ENCODE assay signal across 29 cellular contexts in the genomic region with DNA sequence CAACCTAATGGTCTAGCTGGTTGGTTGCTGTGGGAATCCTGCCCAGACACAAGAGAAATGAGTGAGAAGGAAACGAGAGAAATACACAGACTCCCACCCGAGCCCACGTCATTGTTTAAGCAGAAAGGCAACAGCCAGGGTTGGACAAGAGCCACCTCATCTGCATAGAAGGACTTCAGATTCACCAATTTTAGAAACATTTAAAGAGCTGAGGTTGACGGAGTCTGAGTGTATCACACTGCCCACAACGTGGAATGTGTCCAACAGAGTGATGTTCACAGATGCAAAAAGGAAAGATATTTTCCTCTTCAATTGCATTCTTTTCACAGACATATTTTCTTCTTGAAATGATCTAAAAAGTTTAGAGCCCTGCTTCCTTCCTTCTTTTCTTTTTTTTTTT.
"Had no signal": no experiment of that assay in that cellular context is flagged by ENCODE, and none has a peak within 500 bp of the region (broad histone marks: within the 10 kb centered on the region; RNA-seq: fewer than 3 reads in every experiment).

No MANE protein-coding gene starts in this region.

- H3K27ac Mint-ChIP-seq: activated B cell treated with CpG ODN at 0.5 μM for 24 hours; activated naive CD4-positive, alpha-beta T cell treated with anti-CD3 and anti-CD28 coated beads, Interleukin-2, amount 50 U/mL, for 72 hours; activated T-cell treated with anti-CD3 and anti-CD28 coated beads, Interleukin-2, amount 50 U/mL, for 72 hours; effector memory CD8-positive, alpha-beta T cell; natural killer cell treated with Interleukin-12 subunit alpha and Interleukin-12 subunit beta and Interleukin-15 and Interleukin-18, amount 100 ng/mL, for 72 hours; T-helper 2 cell treated with Interferon-gamma antibody and Interleukin-4, amounts not matched to agents 5 μg/mL and 100 μg/mL, for 36 hours; type B pancreatic cell had no signal

- H3K9me3 ChIP-seq: gastroesophageal sphincter, mucosa of descending colon, neutrophil, ovary, prostate gland, vagina had no signal

- H3K9me3 Mint-ChIP-seq: activated B cell treated with CpG ODN at 0.5 μM for 24 hours; activated naive CD4-positive, alpha-beta T cell treated with anti-CD3 and anti-CD28 coated beads, Interleukin-2, amount 50 U/mL, for 72 hours; activated T-cell treated with anti-CD3 and anti-CD28 coated beads, Interleukin-2, amount 50 U/mL, for 72 hours; effector memory CD8-positive, alpha-beta T cell; natural killer cell treated with Interleukin-12 subunit alpha and Interleukin-12 subunit beta and Interleukin-15 and Interleukin-18, amount 100 ng/mL, for 72 hours; T-helper 2 cell treated with Interferon-gamma antibody and Interleukin-4, amounts not matched to agents 5 μg/mL and 100 μg/mL, for 36 hours; type B pancreatic cell had no signal

- H3K27ac ChIP-seq: brain microvascular endothelial cell, coronary artery, gastroesophageal sphincter, neutrophil, ovary, prostate gland, skin epidermis, vagina had no signal

- H3K36me3 Mint-ChIP-seq: activated naive CD4-positive, alpha-beta T cell treated with anti-CD3 and anti-CD28 coated beads, Interleukin-2, amount 50 U/mL, for 72 hours; natural killer cell treated with Interleukin-12 subunit alpha and Interleukin-12 subunit beta and Interleukin-15 and Interleukin-18, amount 100 ng/mL, for 72 hours; type B pancreatic cell had no signal

- H3K4me3 ChIP-seq: coronary artery, gastroesophageal sphincter, mucosa of descending colon, ovary, prostate gland, skin epidermis, vagina had no signal

- DNase-seq: activated B cell treated with CpG ODN at 0.5 μM for 24 hours; activated naive CD4-positive, alpha-beta T cell; activated T-cell treated with anti-CD3 and anti-CD28 coated beads for 4 hours; activated T-cell treated with anti-CD3 and anti-CD28 coated beads, Interleukin-2, amount 50 U/mL, for 72 hours; brain microvascular endothelial cell; effector memory CD8-positive, alpha-beta T cell; erythroblast; head of caudate nucleus; hippocampal formation; kidney; left colon; mucosa of descending colon; ovary; retina; stimulated activated CD4-positive, alpha-beta T cell treated with anti-CD3 and anti-CD28 coated beads, Interleukin-12 subunit alpha, Interleukin-12 subunit beta, amount 100 ng/mL, for 4 hours; stimulated activated CD4-positive, alpha-beta T cell treated with anti-CD3 and anti-CD28 coated beads, Interleukin-4, amount 100 ng/mL, for 1 hour; stimulated activated naive CD8-positive, alpha-beta T cell treated with anti-CD3 and anti-CD28 coated beads, Interleukin-15, Interleukin-2, amounts not matched to agents 100 U/mL and 50 U/mL, for 24 hours; T-helper 1 cell had no signal

- H3K27me3 ChIP-seq: brain microvascular endothelial cell, ovary, vagina had no signal

- H3K4me3 Mint-ChIP-seq: activated B cell treated with CpG ODN at 0.5 μM for 24 hours; activated T-cell treated with anti-CD3 and anti-CD28 coated beads, Interleukin-2, amount 50 U/mL, for 72 hours; effector memory CD8-positive, alpha-beta T cell; natural killer cell treated with Interleukin-12 subunit alpha and Interleukin-12 subunit beta and Interleukin-15 and Interleukin-18, amount 100 ng/mL, for 72 hours; T-helper 2 cell treated with Interferon-gamma antibody and Interleukin-4, amounts not matched to agents 5 μg/mL and 100 μg/mL, for 36 hours; type B pancreatic cell had no signal

- ATAC-seq: activated naive CD4-positive, alpha-beta T cell treated with anti-CD3 and anti-CD28 coated beads, Interleukin-2, amount 50 U/mL, for 72 hours; activated T-cell treated with anti-CD3 and anti-CD28 coated beads, Interleukin-2, amount 50 U/mL, for 72 hours; effector memory CD8-positive, alpha-beta T cell; gastroesophageal sphincter; left colon; mucosa of descending colon; natural killer cell treated with Interleukin-12 subunit alpha and Interleukin-12 subunit beta and Interleukin-15 and Interleukin-18, amount 100 ng/mL, for 72 hours; sciatic nerve; stimulated activated naive CD8-positive, alpha-beta T cell treated with anti-CD3 and anti-CD28 coated beads, Interleukin-15, Interleukin-2, amounts not matched to agents 100 U/mL and 50 U/mL, for 24 hours had no signal

- H3K4me1 Mint-ChIP-seq: activated B cell treated with CpG ODN at 0.5 μM for 24 hours had no signal

- H3K4me1 ChIP-seq: gastroesophageal sphincter, prostate gland, vagina had no signal

- H3K36me3 ChIP-seq: brain microvascular endothelial cell, gastroesophageal sphincter, neutrophil, ovary, prostate gland, vagina had no signal
